Comparison of ENCODE assay signal across 1 cellular context in genomic region chr6:126156973-126157372, GRCh38.
TF ChIP-seq lines count a peak whose summit lies in the region.

No MANE protein-coding gene starts in this region.

TF ChIP-seq in GM12878, 131 proteins besides CTCF, POLR2A, EP300 and RAD21 (continued from another document):
- TF ChIP-seq DPF2 (IDR thresholded peaks at IDR 0.05) (peak; percentile 33; the same call in 1 of the 2 replicates), CREB1 (IDR thresholded peaks at IDR 0.05; ENCODE audit: low read depth) (no peak), PRDM15 (CRISPR knock-in tag; IDR thresholded peaks at IDR 0.05) (no peak), MYC (IDR thresholded peaks at IDR 0.05; ENCODE audit: insufficient read depth, insufficient read length, insufficient replicate concordance, low read length, severe bottlenecking) (no peak)
TF ChIP-seq in GM12878: peak in this region for 8.
